In genomic region chr22:16824718-16825687, GRCh38 we compare ENCODE assay signal across 9 cellular contexts. TPM values are rescaled to one million over a fixed set of nuclear protein-coding genes. Genes with fewer than 3 reads are reported as not detected.
DNase-seq lines count a peak whose midpoint lies in the region; ATAC-seq and TF ChIP-seq lines count a peak whose summit lies in the region.
"Had no signal": no experiment of that assay in that cellular context is flagged by ENCODE, and none has a peak within 500 bp of the region (broad histone marks: within the 10 kb centered on the region; RNA-seq: fewer than 3 reads in every experiment).

XKR3 (minus strand) TSS chr22:16825411; CDS start chr22:16808073, 17,338 bp downstream.

- intact Hi-C loops in natural killer cell (cut with micrococcal nuclease) = no loop called here
- intact Hi-C loops in ascending aorta (cut with DNase I) = no loop called here

- no peak for ATAC-seq in natural killer cell treated with Interleukin-12 subunit alpha and Interleukin-12 subunit beta and Interleukin-15 and Interleukin-18, amount 100 ng/mL, for 72 hours
- no peak for ATAC-seq in natural killer cell

- H3K27ac Mint-ChIP-seq in natural killer cell treated with Interleukin-12 subunit alpha and Interleukin-12 subunit beta and Interleukin-15 and Interleukin-18, amount 100 ng/mL, for 72 hours = no peak within 1 kb of the TSS
- H3K27ac Mint-ChIP-seq in natural killer cell = no peak within 1 kb of the TSS
- H3K27ac Mint-ChIP-seq in mesothelial cell of epicardium = no peak within 1 kb of the TSS

- H3K27me3 Mint-ChIP-seq in natural killer cell treated with Interleukin-12 subunit alpha and Interleukin-12 subunit beta and Interleukin-15 and Interleukin-18, amount 100 ng/mL, for 72 hours = peaks cover 6 to 15% of the 10 kb centered on the region in 2 donors
- H3K27me3 Mint-ChIP-seq in natural killer cell (ENCODE audit: low read depth in 2 of 2) (peaks cover 0 to 14% of the 10 kb centered on the region in 2 donors), mesothelial cell of epicardium (ENCODE audit: low read depth) (no peaks in the 10 kb centered on the region)

- H3K27ac ChIP-seq in ascending aorta (no peak within 1 kb of the TSS), subcutaneous abdominal adipose tissue (ENCODE audit: low read depth, low read length) (no peak within 1 kb of the TSS)
- H3K27ac ChIP-seq: epithelial cell of prostate had no signal

- H3K4me3 ChIP-seq in MG63 (peak within 1 kb of the TSS; percentile 42), ascending aorta (peak within 1 kb of the TSS; percentile 46), subcutaneous abdominal adipose tissue (ENCODE audit: low read depth in 1 of 5, low read length in 5 of 5) (peak within 1 kb of the TSS in 4 of 5 donors; percentile 30 to 53 (median 36))

- H3K9me3 Mint-ChIP-seq in natural killer cell treated with Interleukin-12 subunit alpha and Interleukin-12 subunit beta and Interleukin-15 and Interleukin-18, amount 100 ng/mL, for 72 hours = peaks cover 4% of the 10 kb centered on the region
- H3K9me3 Mint-ChIP-seq in natural killer cell = peaks cover 0 to 2% of the 10 kb centered on the region in 2 donors
- H3K9me3 Mint-ChIP-seq in mesothelial cell of epicardium = peaks cover 14% of the 10 kb centered on the region

- TF ChIP-seq CTCF in natural killer cell (IDR thresholded peaks at IDR 0.05) = no peak
- no peak for TF ChIP-seq CTCF in ascending aorta (IDR thresholded peaks at IDR 0.05)
- TF ChIP-seq CTCF in mesothelial cell of epicardium (IDR thresholded peaks at IDR 0.05; ENCODE audit: unreplicated experiment) = no peak

- no peaks in the 10 kb centered on the region for H3K27me3 ChIP-seq in MG63
- H3K27me3 ChIP-seq in ascending aorta = no peaks in the 10 kb centered on the region
- H3K27me3 ChIP-seq in subcutaneous abdominal adipose tissue (ENCODE audit: control insufficient read depth in 5 of 5, insufficient read depth in 4 of 5, low read length in 5 of 5) = no peaks in the 10 kb centered on the region

- H3K9me3 ChIP-seq in MG63 = no peaks in the 10 kb centered on the region
- H3K9me3 ChIP-seq in ascending aorta = no peaks in the 10 kb centered on the region
- H3K9me3 ChIP-seq in subcutaneous abdominal adipose tissue (ENCODE audit: control insufficient read depth in 5 of 5, low read length in 5 of 5) = peaks cover 0 to 4% (median 0%) of the 10 kb centered on the region in 5 donors

- peak within 1 kb of the TSS; percentile 2 for H3K4me3 Mint-ChIP-seq in natural killer cell treated with Interleukin-12 subunit alpha and Interleukin-12 subunit beta and Interleukin-15 and Interleukin-18, amount 100 ng/mL, for 72 hours
- no peak within 1 kb of the TSS for H3K4me3 Mint-ChIP-seq in natural killer cell
- no peak within 1 kb of the TSS for H3K4me3 Mint-ChIP-seq in mesothelial cell of epicardium

- no peak for DNase-seq in natural killer cell treated with Interleukin-12 subunit alpha and Interleukin-12 subunit beta and Interleukin-15 and Interleukin-18, amount 100 ng/mL, for 72 hours (ENCODE audit: low spot score)
- DNase-seq in natural killer cell (no peak), MG63 (no peak), ascending aorta (ENCODE audit: low spot score in 2 of 2) (no peak), NCI-H2081 treated with DMSO at 0.1 percent for 48 hours (lab: John Stamatoyannopoulos, UW) (no peak), mesothelial cell of epicardium (ENCODE audit: low spot score in 2 of 2, unreplicated experiment in 2 of 2) (no peak), middle frontal gyrus (ENCODE audit: extremely low spot score, low spot score) (no peak)

- H3K36me3 Mint-ChIP-seq in natural killer cell treated with Interleukin-12 subunit alpha and Interleukin-12 subunit beta and Interleukin-15 and Interleukin-18, amount 100 ng/mL, for 72 hours = no peaks in the 10 kb centered on the region
- no peaks in the 10 kb centered on the region for H3K36me3 Mint-ChIP-seq in natural killer cell
- H3K36me3 Mint-ChIP-seq in mesothelial cell of epicardium = no peaks in the 10 kb centered on the region

- peak within 1 kb of the TSS in 1 of 5 donors; percentile 13 for H3K9ac ChIP-seq in subcutaneous abdominal adipose tissue (ENCODE audit: low read length in 5 of 5)

- peaks cover 3 to 15% of the 10 kb centered on the region in 2 donors for H3K4me1 Mint-ChIP-seq in natural killer cell treated with Interleukin-12 subunit alpha and Interleukin-12 subunit beta and Interleukin-15 and Interleukin-18, amount 100 ng/mL, for 72 hours (ENCODE audit: low read depth in 2 of 2)
- H3K4me1 Mint-ChIP-seq in natural killer cell (peaks cover 13 to 18% of the 10 kb centered on the region in 2 donors), mesothelial cell of epicardium (no peaks in the 10 kb centered on the region)

- no peaks in the 10 kb centered on the region for H3K36me3 ChIP-seq in MG63
- no peaks in the 10 kb centered on the region for H3K36me3 ChIP-seq in ascending aorta
- H3K36me3 ChIP-seq in subcutaneous abdominal adipose tissue (ENCODE audit: control insufficient read depth in 5 of 5, insufficient read depth in 5 of 5, low read length in 5 of 5) = no peaks in the 10 kb centered on the region

- H3K4me1 ChIP-seq in ascending aorta = no peaks in the 10 kb centered on the region
- H3K4me1 ChIP-seq in subcutaneous abdominal adipose tissue (ENCODE audit: control insufficient read depth in 5 of 5, insufficient read depth in 5 of 5, low read length in 5 of 5) = peaks cover 0 to 14% (median 4%) of the 10 kb centered on the region in 5 donors

RNA-seq across cellular contexts. Expression of gene XKR3, which starts in this region (rescaled TPM):
- total RNA-seq in natural killer cell treated with Interleukin-12 subunit alpha and Interleukin-12 subunit beta and Interleukin-15 and Interleukin-18, amount 100 ng/mL, for 72 hours = not detected
- total RNA-seq in natural killer cell = not detected
- not detected in 2 replicates for total RNA-seq in MG63 (2014; rRNA removed; shearing (Covaris generic); ENCODE audit: low replicate concordance)
- not detected for total RNA-seq in ascending aorta
- not detected in 3 replicates for total RNA-seq in mesothelial cell of epicardium
